ENCODE assay signal across 8 cellular contexts in the genomic region with DNA sequence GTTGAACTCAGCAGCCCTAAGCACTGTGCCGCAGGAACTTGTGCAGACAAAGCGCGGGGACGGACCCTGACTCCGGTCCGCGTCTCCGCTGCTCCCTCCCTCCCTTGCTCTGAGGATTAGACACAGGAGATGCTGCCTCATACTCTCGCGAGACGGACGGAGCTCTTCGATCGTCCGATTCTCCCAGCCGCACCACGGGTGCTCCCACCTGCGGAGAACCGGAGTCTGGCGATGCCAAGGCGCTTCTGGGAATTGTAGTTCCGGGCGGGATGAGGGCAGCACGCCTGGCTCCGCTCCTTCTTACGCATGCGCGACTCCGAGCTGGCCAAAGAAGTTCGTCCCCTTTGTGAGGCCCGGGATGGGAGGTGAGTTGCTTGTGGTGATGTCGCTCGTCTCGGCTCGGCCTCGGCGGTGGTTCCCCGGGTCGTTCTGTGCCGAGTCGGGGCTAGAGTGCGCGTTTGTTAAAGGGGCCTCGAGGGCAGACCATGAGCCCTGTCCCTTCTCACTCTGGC. TPM values are rescaled to one million over a fixed set of nuclear protein-coding genes. Genes with fewer than 3 reads are reported as not detected.
DNase-seq lines count a peak whose midpoint lies in the region; ATAC-seq lines count a peak whose summit lies in the region.
"Not testable (repeated sequence)": the region's sequence is repeated elsewhere in the genome, so short reads cannot be mapped to it uniquely, and the experiment has no call there.

Gene ZNF286A, plus strand, starts transcription at position 340 of the 512 bp plus-strand sequence. CDS start 578 bp downstream, outside the sequence.

- peak within 1 kb of the TSS; percentile 89 for H3K4me3 Mint-ChIP-seq in dendritic cell treated with granulocyte-macrophage colony-stimulating factor and Interleukin-4, amounts not matched to agents 40 ng/mL and 50 ng/mL, for 4 days

- H3K36me3 Mint-ChIP-seq in dendritic cell treated with granulocyte-macrophage colony-stimulating factor and Interleukin-4, amounts not matched to agents 40 ng/mL and 50 ng/mL, for 4 days (ENCODE audit: low read depth), result not testable (repeated sequence)

- intact Hi-C loops in dendritic cell treated with granulocyte-macrophage colony-stimulating factor and Interleukin-4, amounts not matched to agents 40 ng/mL and 50 ng/mL, for 4 days (cut with micrococcal nuclease), result not testable (repeated sequence)

- not testable (repeated sequence) for H3K27me3 Mint-ChIP-seq in dendritic cell treated with granulocyte-macrophage colony-stimulating factor and Interleukin-4, amounts not matched to agents 40 ng/mL and 50 ng/mL, for 4 days

- H3K27ac Mint-ChIP-seq in dendritic cell treated with granulocyte-macrophage colony-stimulating factor and Interleukin-4, amounts not matched to agents 40 ng/mL and 50 ng/mL, for 4 days, result peak within 1 kb of the TSS; percentile 50

- not testable (repeated sequence) for H3K4me1 Mint-ChIP-seq in dendritic cell treated with granulocyte-macrophage colony-stimulating factor and Interleukin-4, amounts not matched to agents 40 ng/mL and 50 ng/mL, for 4 days (ENCODE audit: low read depth)

- not testable (repeated sequence) for H3K9me3 Mint-ChIP-seq in dendritic cell treated with granulocyte-macrophage colony-stimulating factor and Interleukin-4, amounts not matched to agents 40 ng/mL and 50 ng/mL, for 4 days

- DNase-seq in CD1c-positive myeloid dendritic cell (ENCODE audit: extremely low spot score), result peak; percentile 99
- peak; percentile 99 for DNase-seq in NCI-H748 treated with DMSO at 0.1 percent for 48 hours (lab: John Stamatoyannopoulos, UW)
- DNase-seq in activated CD4-positive, alpha-beta T cell treated with anti-CD3 and anti-CD28 coated beads, Interleukin-2, amount 50 U/mL, for 1 hour, result peak; percentile 96
- peak; percentile 100 for DNase-seq in left lobe of liver (ENCODE audit: low spot score)
- peak; percentile 97 to 98 for DNase-seq in stimulated activated CD4-positive, alpha-beta T cell treated with anti-CD3 and anti-CD28 coated beads, Interleukin-2, amount 100 ng/mL, for 24 hours

- ATAC-seq in GM19397 (IDR thresholded peaks at IDR 0.05; ENCODE audit: unreplicated experiment), result peak; percentile 97
- ATAC-seq in HG03565 (IDR thresholded peaks at IDR 0.05; ENCODE audit: unreplicated experiment), result peak; percentile 97
- peak; percentile 99 for ATAC-seq in left lobe of liver

RNA-seq across cellular contexts. Expression of gene ZNF286A, which starts in this region (rescaled TPM):
- total RNA-seq in left lobe of liver, result 3.5 TPM

Comparison
In these comparisons a context has a peak if more than half of its experiments do, and no peak if none do; other contexts are left out.
1. Peak in every context shown above with its lines: DNase-seq and ATAC-seq.